9 cellular contexts compared by ENCODE assay signal in the genomic region with DNA sequence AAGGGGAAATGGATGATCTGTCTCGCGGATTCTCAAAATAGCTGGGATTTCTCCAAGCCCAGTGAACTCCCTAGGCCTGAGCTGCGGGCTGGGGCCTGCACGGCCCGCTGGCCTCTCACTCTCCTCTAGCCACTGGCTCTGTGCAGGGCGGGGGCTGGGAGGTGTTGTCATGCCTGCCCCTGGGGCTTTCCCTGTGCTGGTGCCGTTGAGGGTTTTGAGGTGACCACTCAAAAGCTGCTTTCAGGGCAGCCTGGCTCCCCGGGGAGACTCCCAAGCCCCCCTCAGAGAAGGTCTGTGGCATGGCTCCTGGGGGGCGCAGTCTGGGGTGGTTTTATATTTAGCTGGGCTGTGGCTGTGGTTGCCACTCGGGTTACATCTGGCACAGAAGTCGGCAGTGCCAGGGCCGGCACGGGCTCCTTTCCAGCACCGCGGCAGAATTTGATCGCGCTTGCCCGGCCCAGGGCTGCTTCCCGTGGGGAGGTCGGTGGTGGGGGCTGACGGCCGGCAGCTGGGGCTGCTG. TPM values are rescaled to one million over a fixed set of nuclear protein-coding genes. Genes with fewer than 3 reads are reported as not detected.
DNase-seq lines count a peak whose midpoint lies in the region; ATAC-seq and TF ChIP-seq lines count a peak whose summit lies in the region.
"Had no signal": no experiment of that assay in that cellular context is flagged by ENCODE, and none has a peak within 500 bp of the region (broad histone marks: within the 10 kb centered on the region; RNA-seq: fewer than 3 reads in every experiment).

No MANE protein-coding gene starts in this region.

- H3K4me3 Mint-ChIP-seq in activated T-helper 2 cell treated with anti-CD3 and anti-CD28 coated beads, Interferon-gamma antibody, Interleukin-2, Interleukin-4, amounts not matched to agents 10 μg/mL and 5 μg/mL and 100 μg/mL, durations not matched to agents 14 hours and 24 hours and 36 hours (ENCODE audit: low read depth), result no peak overlapping the region

- H3K4me1 ChIP-seq in heart right ventricle (peaks cover 32 to 67% (median 48%) of the 10 kb centered on the region in 9 donors), psoas muscle (peaks cover 31% of the 10 kb centered on the region)

- intact Hi-C loops in heart right ventricle (cut with DNase I) (no loop called here), psoas muscle (cut with DNase I) (loop anchor here in 1 of 2 donors (5.0 kb wide), 2 partner anchors 45 to 1410 kb away; a partner anchor contains a TSS)
- intact Hi-C loops in activated T-helper 2 cell treated with anti-CD3 and anti-CD28 coated beads, Interferon-gamma antibody, Interleukin-2, Interleukin-4, amounts not matched to agents 10 μg/mL and 5 μg/mL and 100 μg/mL, durations not matched to agents 14 hours and 24 hours and 36 hours (cut with micrococcal nuclease), result no loop called here

- POLR2A ChIA-PET in GM10248 (lab: Yijun Ruan, JAX), result no interaction called here

- peak; percentile 45 to 65 (median 56) for ATAC-seq in heart right ventricle
- ATAC-seq in psoas muscle, result peak; percentile 45 to 60 (median 52)
- no peak for ATAC-seq in HG03196 (IDR thresholded peaks at IDR 0.05; ENCODE audit: unreplicated experiment)

- peaks cover 4% of the 10 kb centered on the region for H3K4me1 Mint-ChIP-seq in activated T-helper 2 cell treated with anti-CD3 and anti-CD28 coated beads, Interferon-gamma antibody, Interleukin-2, Interleukin-4, amounts not matched to agents 10 μg/mL and 5 μg/mL and 100 μg/mL, durations not matched to agents 14 hours and 24 hours and 36 hours (ENCODE audit: low read depth)

- DNase-seq in GM10248 (ENCODE audit: extremely low spot score), result peak; percentile 64
- DNase-seq in amygdala (lab: John Stamatoyannopoulos, UW), result peak in 41 of 56 donors; percentile 20 to 85 (median 63)
- peak; percentile 45 to 57 for DNase-seq in heart right ventricle
- DNase-seq in psoas muscle, result peak; percentile 76 to 92
- no peak for DNase-seq in activated T-helper 2 cell treated with anti-CD3 and anti-CD28 coated beads, Interferon-gamma antibody, Interleukin-2, Interleukin-4, amounts not matched to agents 10 μg/mL and 5 μg/mL and 100 μg/mL, durations not matched to agents 14 hours and 24 hours and 36 hours (ENCODE audit: low spot score)
- no peak for DNase-seq in NCI-H1694 treated with DMSO at 0.1 percent for 48 hours (lab: John Stamatoyannopoulos, UW)
- no peak for DNase-seq in NCI-H146 treated with DMSO at 0.1 percent for 48 hours (lab: John Stamatoyannopoulos, UW; ENCODE audit: unreplicated experiment)

- no peaks in the 10 kb centered on the region for H3K27me3 Mint-ChIP-seq in activated T-helper 2 cell treated with anti-CD3 and anti-CD28 coated beads, Interferon-gamma antibody, Interleukin-2, Interleukin-4, amounts not matched to agents 10 μg/mL and 5 μg/mL and 100 μg/mL, durations not matched to agents 14 hours and 24 hours and 36 hours (ENCODE audit: low read depth)

- TF ChIP-seq CTCF in GM10248 (IDR thresholded peaks at IDR 0.05; ENCODE audit: control extremely low read depth, extremely low read depth, low read depth, missing control alignments), result no peak
- TF ChIP-seq CTCF in heart right ventricle (IDR thresholded peaks at IDR 0.05), result no peak
- no peak for TF ChIP-seq CTCF in psoas muscle (IDR thresholded peaks at IDR 0.05)

- H3K27ac ChIP-seq in heart right ventricle, result peak overlapping the region; percentile 79 to 97 (median 90)
- H3K27ac ChIP-seq in psoas muscle, result peak overlapping the region; percentile 96
- H3K27ac ChIP-seq: PC-9 had no signal

- H3K4me3 ChIP-seq in heart right ventricle (peak overlapping the region in 5 of 10 donors; percentile 3 to 13 (median 8)), psoas muscle (peak overlapping the region; percentile 74)
- H3K4me3 ChIP-seq: PC-9 had no signal

- no peaks in the 10 kb centered on the region for H3K9me3 Mint-ChIP-seq in activated T-helper 2 cell treated with anti-CD3 and anti-CD28 coated beads, Interferon-gamma antibody, Interleukin-2, Interleukin-4, amounts not matched to agents 10 μg/mL and 5 μg/mL and 100 μg/mL, durations not matched to agents 14 hours and 24 hours and 36 hours

- peaks cover 14% of the 10 kb centered on the region for H3K36me3 Mint-ChIP-seq in activated T-helper 2 cell treated with anti-CD3 and anti-CD28 coated beads, Interferon-gamma antibody, Interleukin-2, Interleukin-4, amounts not matched to agents 10 μg/mL and 5 μg/mL and 100 μg/mL, durations not matched to agents 14 hours and 24 hours and 36 hours (ENCODE audit: low read depth)

- H3K9me3 ChIP-seq in heart right ventricle (no peaks in the 10 kb centered on the region), psoas muscle (no peaks in the 10 kb centered on the region)

- CTCF ChIA-PET in GM10248 (lab: Yijun Ruan, JAX), result interaction anchor here (1.0 to 4.9 kb wide), 4 partner anchors 11 to 128 kb away, joined by 3 to 33 read pairs (median 10); a partner anchor contains a TSS

- 36 to 41% methylated on average over 22 of the region's 22 CpGs for WGBS in heart right ventricle, 2 donors
- 13 to 28% (median 16%) methylated on average over 22 of the region's 22 CpGs for WGBS in psoas muscle, 3 donors

- H3K36me3 ChIP-seq in heart right ventricle (peaks cover 0 to 28% (median 6%) of the 10 kb centered on the region in 9 donors), psoas muscle (ENCODE audit: insufficient read depth in 1 of 2, low read depth in 1 of 2) (peaks cover 0 to 19% of the 10 kb centered on the region in 2 donors)

- H3K27me3 ChIP-seq in heart right ventricle, result no peaks in the 10 kb centered on the region
- H3K27me3 ChIP-seq in psoas muscle (ENCODE audit: insufficient read depth in 3 of 3, low read length in 2 of 3), result no peaks in the 10 kb centered on the region

- no peak overlapping the region for H3K27ac Mint-ChIP-seq in activated T-helper 2 cell treated with anti-CD3 and anti-CD28 coated beads, Interferon-gamma antibody, Interleukin-2, Interleukin-4, amounts not matched to agents 10 μg/mL and 5 μg/mL and 100 μg/mL, durations not matched to agents 14 hours and 24 hours and 36 hours

RNA-seq across cellular contexts. Expression of a gene that starts 10.0 kb away (rescaled TPM):
- total RNA-seq in heart right ventricle (100 to 1,000 TPM; 347 to 525 (median 467) TPM), psoas muscle (100 to 1,000 TPM; 216 to 306 (median 287) TPM)
- polyA plus RNA-seq in heart right ventricle (1,000 to 10,000 TPM; 1,131 to 1,673 TPM), psoas muscle (100 to 1,000 TPM; 488 to 805 (median 716) TPM)
- total RNA-seq in activated T-helper 2 cell treated with anti-CD3 and anti-CD28 coated beads, Interferon-gamma antibody, Interleukin-2, Interleukin-4, amounts not matched to agents 10 μg/mL and 5 μg/mL and 100 μg/mL, durations not matched to agents 14 hours and 24 hours and 36 hours, result 129 and 136 TPM in 2 replicates

RNA-seq across cellular contexts. Expression of a gene that starts 21.0 kb away (rescaled TPM):
- total RNA-seq in heart right ventricle (under 1 TPM in 1 of 10 donors, not detected in 9; 0.12 TPM), psoas muscle (not detected)
- polyA plus RNA-seq in heart right ventricle (not detected), psoas muscle (under 1 TPM in 2 of 3 donors, not detected in 1; 0.03 to 0.04 TPM)
- 0.14 TPM in 1 of 2 replicates, not detected in the other for total RNA-seq in activated T-helper 2 cell treated with anti-CD3 and anti-CD28 coated beads, Interferon-gamma antibody, Interleukin-2, Interleukin-4, amounts not matched to agents 10 μg/mL and 5 μg/mL and 100 μg/mL, durations not matched to agents 14 hours and 24 hours and 36 hours
- total RNA-seq: PC-9 had no signal

RNA-seq across cellular contexts. Expression of a gene that starts 32.5 kb away (rescaled TPM):
- total RNA-seq in heart right ventricle (10 to 100 TPM; 61.4 to 99.6 (median 73.1) TPM), psoas muscle (100 to 1,000 TPM; 111 to 209 (median 158) TPM)
- polyA plus RNA-seq in heart right ventricle (100 to 1,000 TPM in 1 of 2 donors, 10 to 100 TPM in 1; 88.7 to 194 TPM), psoas muscle (100 to 1,000 TPM in 2 of 3 donors, 10 to 100 TPM in 1; 77.8 to 145 (median 136) TPM)
- 128 and 134 TPM in 2 replicates for total RNA-seq in activated T-helper 2 cell treated with anti-CD3 and anti-CD28 coated beads, Interferon-gamma antibody, Interleukin-2, Interleukin-4, amounts not matched to agents 10 μg/mL and 5 μg/mL and 100 μg/mL, durations not matched to agents 14 hours and 24 hours and 36 hours

RNA-seq across cellular contexts. Expression of a gene that starts 43.7 kb away (rescaled TPM):
- total RNA-seq in heart right ventricle, result 10 to 100 TPM; 40.3 to 99.0 (median 46.4) TPM
- 10 to 100 TPM; 23.6 to 44.2 TPM for polyA plus RNA-seq in heart right ventricle
- total RNA-seq in psoas muscle, result 100 to 1,000 TPM in 1 of 4 donors, 10 to 100 TPM in 3; 32.6 to 105 (median 42.6) TPM
- polyA plus RNA-seq in psoas muscle, result 10 to 100 TPM; 20.8 to 32.0 (median 24.4) TPM
- 113 TPM in 2 replicates for total RNA-seq in activated T-helper 2 cell treated with anti-CD3 and anti-CD28 coated beads, Interferon-gamma antibody, Interleukin-2, Interleukin-4, amounts not matched to agents 10 μg/mL and 5 μg/mL and 100 μg/mL, durations not matched to agents 14 hours and 24 hours and 36 hours

Comparison
In these comparisons a context has a peak if more than half of its experiments do, and no peak if none do; other contexts are left out.
1. DNase-seq: peak in GM10248 (single experiment), amygdala (41 of 56), heart right ventricle (2 of 2) and psoas muscle (2 of 2); none in activated T-helper 2 cell treated with anti-CD3 and anti-CD28 coated beads, Interferon-gamma antibody, Interleukin-2, Interleukin-4, amounts not matched to agents 10 μg/mL and 5 μg/mL and 100 μg/mL, durations not matched to agents 14 hours and 24 hours and 36 hours (single experiment), NCI-H1694 treated with DMSO at 0.1 percent for 48 hours (single experiment) and NCI-H146 treated with DMSO at 0.1 percent for 48 hours (single experiment).